Comparison of ENCODE assay signal across 8 cellular contexts in the genomic region with DNA sequence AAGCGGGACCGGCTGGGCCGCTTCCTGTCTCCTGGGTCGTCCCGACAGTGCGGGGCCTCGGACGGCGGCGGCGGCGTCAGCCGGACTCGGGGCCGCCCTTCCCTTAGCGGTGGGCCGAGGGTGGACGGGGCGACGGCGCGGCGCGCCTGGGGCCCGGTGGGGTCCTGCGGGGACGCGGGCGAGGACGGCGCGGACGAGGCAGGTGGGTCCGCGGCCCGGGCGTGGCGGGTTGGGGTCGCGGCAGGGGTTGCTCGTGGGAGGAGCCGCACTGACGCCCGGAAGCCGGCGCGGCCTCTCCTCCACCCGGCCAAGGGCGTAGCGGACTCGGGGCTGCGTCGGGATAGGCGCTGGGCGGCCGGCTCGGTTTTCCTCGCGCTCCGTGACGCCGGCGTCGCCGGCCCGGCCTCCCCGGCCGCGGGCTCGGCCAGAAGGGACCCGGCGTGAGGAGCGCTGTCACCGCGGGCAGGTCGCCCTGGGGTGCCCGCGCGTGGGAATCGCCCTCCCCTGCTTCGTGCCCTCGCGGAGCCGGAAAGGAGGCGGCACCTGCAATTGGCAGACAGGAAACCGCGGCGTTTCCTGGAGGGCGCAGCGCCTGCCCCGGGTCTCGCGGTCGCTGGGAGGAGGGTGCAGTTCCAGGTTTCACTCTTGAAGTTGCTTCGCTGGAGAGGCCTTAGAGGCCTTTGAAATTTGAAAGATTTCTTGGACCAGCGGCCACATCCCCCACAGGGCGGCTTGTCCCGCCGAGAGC. TPM values are rescaled to one million over a fixed set of nuclear protein-coding genes. Genes with fewer than 3 reads are reported as not detected.
DNase-seq lines count a peak whose midpoint lies in the region; ATAC-seq and TF ChIP-seq lines count a peak whose summit lies in the region.

No MANE protein-coding gene starts in this region.

- TF ChIP-seq POLR2A in lower leg skin (IDR thresholded peaks at IDR 0.05): no peak

- peak; percentile 33 for ATAC-seq in GM21576 (IDR thresholded peaks at IDR 0.05; ENCODE audit: unreplicated experiment)

- 0 to 2% methylated on average over 29 to 49 of the region's 99 CpGs for WGBS in lower leg skin, 2 donors

- peak overlapping the region; percentile 86 to 97 for H3K27ac ChIP-seq in coronary artery

- intact Hi-C loops in lower leg skin (cut with DNase I; ENCODE audit: low total_unique reads): no loop called here

- H3K4me3 ChIP-seq in coronary artery: peak overlapping the region; percentile 95
- H3K4me3 ChIP-seq in lower leg skin (ENCODE audit: low read depth, poor library complexity, severe bottlenecking): peak overlapping the region; percentile 66

- DNase-seq in Daoy (ENCODE audit: low read depth) (peak; percentile 70), LHCN-M2 (ENCODE audit: low read depth) (peak; percentile 32), coronary artery (ENCODE audit: low spot score) (no peak), lower leg skin (ENCODE audit: low spot score in 2 of 2) (peak; percentile 46 to 92), NCI-H1930 (lab: John Stamatoyannopoulos, UW) (no peak)
- DNase-seq in activated CD4-positive, alpha-beta T cell treated with anti-CD3 and anti-CD28 coated beads for 4 hours: peak; percentile 87 to 91
- peak; percentile 68 for DNase-seq in stimulated activated CD8-positive, alpha-beta memory T cell treated with anti-CD3 and anti-CD28 coated beads, Interleukin-15, amount 100 ng/mL, for 24 hours (ENCODE audit: low read depth)

- TF ChIP-seq CTCF in coronary artery (IDR thresholded peaks at IDR 0.05) (no peak), lower leg skin (IDR thresholded peaks at IDR 0.05) (no peak)

RNA-seq across cellular contexts. Expression of gene ZNF276, which starts 0.5 kb away (rescaled TPM):
- total RNA-seq in Daoy (2014; rRNA removed; shearing (Covaris generic)): 7.2 and 10.3 TPM in 2 replicates
- 10.6 and 11.7 TPM in 2 replicates for total RNA-seq in LHCN-M2 (2014; rRNA removed)
- 7.7 TPM for polyA plus RNA-seq in LHCN-M2 (2012)
- total RNA-seq in lower leg skin: 10 to 100 TPM; 44.7 to 62.0 (median 52.8) TPM

RNA-seq across cellular contexts. Expression of gene VPS9D1, which starts 1.1 kb away (rescaled TPM):
- 3.3 and 4.7 TPM in 2 replicates for total RNA-seq in Daoy (2014; rRNA removed; shearing (Covaris generic))
- total RNA-seq in LHCN-M2 (2014; rRNA removed): 9.8 and 10.0 TPM in 2 replicates
- polyA plus RNA-seq in LHCN-M2 (2012): 12.3 TPM
- 1 to 10 TPM; 5.8 to 9.8 (median 7.0) TPM for total RNA-seq in lower leg skin

RNA-seq across cellular contexts. Expression of gene SPATA2L, which starts 20.3 kb away (rescaled TPM):
- total RNA-seq in Daoy (2014; rRNA removed; shearing (Covaris generic)): 5.4 and 8.6 TPM in 2 replicates
- total RNA-seq in LHCN-M2 (2014; rRNA removed) (13.7 and 17.9 TPM in 2 replicates), lower leg skin (10 to 100 TPM; 18.3 to 34.6 (median 28.4) TPM)
- polyA plus RNA-seq in LHCN-M2 (2012): 7.5 TPM

RNA-seq across cellular contexts. Expression of gene CDK10, which starts 35.3 kb away (rescaled TPM):
- 9.9 and 11.4 TPM in 2 replicates for total RNA-seq in Daoy (2014; rRNA removed; shearing (Covaris generic))
- total RNA-seq in LHCN-M2 (2014; rRNA removed) (60.1 and 67.6 TPM in 2 replicates), lower leg skin (10 to 100 TPM; 34.6 to 69.1 (median 40.9) TPM)
- 50.7 TPM for polyA plus RNA-seq in LHCN-M2 (2012)

Comparison
In these comparisons a context has a peak if more than half of its experiments do, and no peak if none do; other contexts are left out.
1. DNase-seq: peak in Daoy (single experiment), LHCN-M2 (single experiment), activated CD4-positive, alpha-beta T cell treated with anti-CD3 and anti-CD28 coated beads for 4 hours (2 of 2), lower leg skin (2 of 2) and stimulated activated CD8-positive, alpha-beta memory T cell treated with anti-CD3 and anti-CD28 coated beads, Interleukin-15, amount 100 ng/mL, for 24 hours (single experiment); none in coronary artery (single experiment) and NCI-H1930 (0 of 2).